ENCODE assay signal across 12 cellular contexts in the genomic region with DNA sequence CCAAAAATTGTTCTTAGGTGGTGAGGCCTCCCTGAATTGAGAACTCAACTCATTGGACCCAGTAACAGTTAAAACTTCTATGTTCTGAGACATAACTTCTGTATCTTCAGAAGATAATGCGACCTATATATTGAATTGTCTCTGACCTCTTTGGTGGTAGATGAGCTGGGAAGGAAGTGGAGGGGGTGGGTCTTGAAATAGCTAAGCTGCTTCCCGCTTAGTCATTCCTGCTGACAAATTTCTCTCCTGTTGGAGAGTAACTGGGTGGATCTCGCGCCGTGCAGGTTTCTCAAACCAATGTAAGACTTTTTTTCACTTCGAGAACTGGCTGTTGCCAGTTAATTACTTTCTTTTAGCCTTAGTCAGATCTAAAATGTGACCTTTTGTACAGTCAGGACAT.
DNase-seq lines count a peak whose midpoint lies in the region; TF ChIP-seq lines count a peak whose summit lies in the region.
"Had no signal": no experiment of that assay in that cellular context is flagged by ENCODE, and none has a peak within 500 bp of the region (broad histone marks: within the 10 kb centered on the region; RNA-seq: fewer than 3 reads in every experiment).

No MANE protein-coding gene starts in this region.

- no peaks in the 10 kb centered on the region for H3K9me3 Mint-ChIP-seq in activated naive CD8-positive, alpha-beta T cell (ENCODE audit: low read depth)
- peaks cover 2% of the 10 kb centered on the region for H3K9me3 Mint-ChIP-seq in activated naive CD8-positive, alpha-beta T cell treated with anti-CD3 and anti-CD28 coated beads for 36 hours
- H3K9me3 Mint-ChIP-seq: activated CD4-positive, alpha-beta T cell treated with anti-CD3 and anti-CD28 coated beads, Interleukin-2, amount 10 ng/mL, durations not matched to agents 24 days and 14 days; CD14-positive monocyte had no signal

- H3K27ac Mint-ChIP-seq in activated naive CD8-positive, alpha-beta T cell: peak overlapping the region; percentile 34
- H3K27ac Mint-ChIP-seq in activated naive CD8-positive, alpha-beta T cell treated with anti-CD3 and anti-CD28 coated beads for 36 hours: no peak overlapping the region
- H3K27ac Mint-ChIP-seq: activated CD4-positive, alpha-beta T cell treated with anti-CD3 and anti-CD28 coated beads, Interleukin-2, amount 10 ng/mL, durations not matched to agents 24 days and 14 days had no signal

- no peak overlapping the region for H3K4me3 ChIP-seq in epithelial cell of proximal tubule (ENCODE audit: low read depth, low read length)

- no peak for DNase-seq in activated naive CD8-positive, alpha-beta T cell treated with anti-CD3 and anti-CD28 coated beads for 36 hours
- DNase-seq in OCI-M2 (lab: John Stamatoyannopoulos, UW; ENCODE audit: unreplicated experiment): peak; percentile 41
- DNase-seq in epithelial cell of proximal tubule (ENCODE audit: low read depth): peak; percentile 33
- DNase-seq in renal cortical epithelial cell (ENCODE audit: low read depth): peak; percentile 86
- no peak for DNase-seq in GM10266 (ENCODE audit: extremely low spot score)
- DNase-seq in Ammon's horn (ENCODE audit: low spot score): no peak
- no peak for DNase-seq in GM19238 (ENCODE audit: insufficient read length, low spot score)
- DNase-seq: activated CD4-positive, alpha-beta T cell treated with anti-CD3 and anti-CD28 coated beads, Interleukin-2, amount 10 ng/mL, durations not matched to agents 24 days and 14 days; cortex of kidney; NCI-H524 treated with DMSO at 0.1 percent for 48 hours had no signal

- H3K4me1 Mint-ChIP-seq in activated naive CD8-positive, alpha-beta T cell (ENCODE audit: low read depth): peaks cover 2% of the 10 kb centered on the region
- peaks cover 10% of the 10 kb centered on the region for H3K4me1 Mint-ChIP-seq in activated naive CD8-positive, alpha-beta T cell treated with anti-CD3 and anti-CD28 coated beads for 36 hours

- TF ChIP-seq CTCF in epithelial cell of proximal tubule (conservative IDR thresholded peaks at IDR 0.05; ENCODE audit: low read depth, low read length) (no peak), GM10266 (IDR thresholded peaks at IDR 0.05; ENCODE audit: control insufficient read depth, insufficient read depth, low read depth, missing control alignments) (no peak)

- no peaks in the 10 kb centered on the region for H3K27me3 Mint-ChIP-seq in activated naive CD8-positive, alpha-beta T cell
- no peaks in the 10 kb centered on the region for H3K27me3 Mint-ChIP-seq in activated naive CD8-positive, alpha-beta T cell treated with anti-CD3 and anti-CD28 coated beads for 36 hours
- H3K27me3 Mint-ChIP-seq: activated CD4-positive, alpha-beta T cell treated with anti-CD3 and anti-CD28 coated beads, Interleukin-2, amount 10 ng/mL, durations not matched to agents 24 days and 14 days had no signal

- no peak overlapping the region for H3K4me3 Mint-ChIP-seq in activated naive CD8-positive, alpha-beta T cell
- H3K4me3 Mint-ChIP-seq in activated naive CD8-positive, alpha-beta T cell treated with anti-CD3 and anti-CD28 coated beads for 36 hours: no peak overlapping the region
- H3K4me3 Mint-ChIP-seq: activated CD4-positive, alpha-beta T cell treated with anti-CD3 and anti-CD28 coated beads, Interleukin-2, amount 10 ng/mL, durations not matched to agents 24 days and 14 days; CD14-positive monocyte had no signal

- H3K36me3 Mint-ChIP-seq in activated naive CD8-positive, alpha-beta T cell: peaks cover 32% of the 10 kb centered on the region
- H3K36me3 Mint-ChIP-seq in activated naive CD8-positive, alpha-beta T cell treated with anti-CD3 and anti-CD28 coated beads for 36 hours: peaks cover 37% of the 10 kb centered on the region

Comparison
In these comparisons a context has a peak if more than half of its experiments do, and no peak if none do; other contexts are left out.
1. DNase-seq: peak in OCI-M2 (single experiment), epithelial cell of proximal tubule (single experiment) and renal cortical epithelial cell (single experiment); none in activated naive CD8-positive, alpha-beta T cell treated with anti-CD3 and anti-CD28 coated beads for 36 hours (single experiment), GM10266 (single experiment), Ammon's horn (single experiment) and GM19238 (single experiment).